ENCODE assay signal across 1 cellular context in genomic region chr19:7489609-7490044, GRCh38.
TF ChIP-seq lines count a peak whose summit lies in the region.

No MANE protein-coding gene starts in this region.

TF ChIP-seq in WTC11, 78 proteins besides CTCF, POLR2A, EP300 and RAD21 (continued from another document):
- TF ChIP-seq ZNF532 (CRISPR knock-in tag; IDR thresholded peaks at IDR 0.05; ENCODE audit: borderline replicate concordance) (no peak), NR3C1 (CRISPR knock-in tag; conservative IDR thresholded peaks at IDR 0.05; ENCODE audit: low read depth) (no peak), E2F5 (CRISPR knock-in tag; IDR thresholded peaks at IDR 0.05) (no peak), PRRX2 (CRISPR knock-in tag; IDR thresholded peaks at IDR 0.05) (no peak), TCF7 (CRISPR knock-in tag; IDR thresholded peaks at IDR 0.05; ENCODE audit: low read depth) (no peak), USF1 (CRISPR knock-in tag; IDR thresholded peaks at IDR 0.05) (no peak), NFE2L1 (CRISPR knock-in tag; IDR thresholded peaks at IDR 0.05) (no peak), SP1 (CRISPR knock-in tag; conservative IDR thresholded peaks at IDR 0.05) (no peak), ATF2 (CRISPR knock-in tag; IDR thresholded peaks at IDR 0.05; ENCODE audit: borderline replicate concordance, low read depth) (no peak), ZNF219 (CRISPR knock-in tag; IDR thresholded peaks at IDR 0.05; ENCODE audit: borderline replicate concordance) (no peak), ARID4B (CRISPR knock-in tag; IDR thresholded peaks at IDR 0.05; ENCODE audit: borderline replicate concordance) (no peak), PRDM15 (CRISPR knock-in tag; IDR thresholded peaks at IDR 0.05) (no peak)
TF ChIP-seq in WTC11: peak in this region for 0.
